Comparison of ENCODE assay signal across 8 cellular contexts in genomic region chr4:155666701-155667537, GRCh38. TPM values are rescaled to one million over a fixed set of nuclear protein-coding genes. Genes with fewer than 3 reads are reported as not detected.
DNase-seq lines count a peak whose midpoint lies in the region; ATAC-seq and TF ChIP-seq lines count a peak whose summit lies in the region.

A gene with protein sequence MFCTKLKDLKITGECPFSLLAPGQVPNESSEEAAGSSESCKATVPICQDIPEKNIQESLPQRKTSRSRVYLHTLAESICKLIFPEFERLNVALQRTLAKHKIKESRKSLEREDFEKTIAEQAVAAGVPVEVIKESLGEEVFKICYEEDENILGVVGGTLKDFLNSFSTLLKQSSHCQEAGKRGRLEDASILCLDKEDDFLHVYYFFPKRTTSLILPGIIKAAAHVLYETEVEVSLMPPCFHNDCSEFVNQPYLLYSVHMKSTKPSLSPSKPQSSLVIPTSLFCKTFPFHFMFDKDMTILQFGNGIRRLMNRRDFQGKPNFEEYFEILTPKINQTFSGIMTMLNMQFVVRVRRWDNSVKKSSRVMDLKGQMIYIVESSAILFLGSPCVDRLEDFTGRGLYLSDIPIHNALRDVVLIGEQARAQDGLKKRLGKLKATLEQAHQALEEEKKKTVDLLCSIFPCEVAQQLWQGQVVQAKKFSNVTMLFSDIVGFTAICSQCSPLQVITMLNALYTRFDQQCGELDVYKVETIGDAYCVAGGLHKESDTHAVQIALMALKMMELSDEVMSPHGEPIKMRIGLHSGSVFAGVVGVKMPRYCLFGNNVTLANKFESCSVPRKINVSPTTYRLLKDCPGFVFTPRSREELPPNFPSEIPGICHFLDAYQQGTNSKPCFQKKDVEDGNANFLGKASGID (plus strand): TSS chr4:155666848. CDS start chr4:155696868, 30,020 bp downstream.

- peak within 1 kb of the TSS; percentile 65 for H3K4me3 ChIP-seq in Jurkat, Clone E6-1 (ENCODE audit: low read length)

- peak; percentile 63 for ATAC-seq in GM21390 (IDR thresholded peaks at IDR 0.05; ENCODE audit: unreplicated experiment)

- no peak within 1 kb of the TSS for H3K27ac Mint-ChIP-seq in neural crest cell (ENCODE audit: unreplicated experiment)

- H3K36me3 Mint-ChIP-seq in neural crest cell (ENCODE audit: low read depth) = no peaks in the 10 kb centered on the region

- H3K4me3 Mint-ChIP-seq in neural crest cell = peak within 1 kb of the TSS; percentile 89

- H3K9me3 Mint-ChIP-seq in neural crest cell = no peaks in the 10 kb centered on the region

- peaks cover 82% of the 10 kb centered on the region for H3K27me3 Mint-ChIP-seq in neural crest cell (ENCODE audit: low read depth)

- peaks cover 9% of the 10 kb centered on the region for H3K4me1 Mint-ChIP-seq in neural crest cell

- TF ChIP-seq CTCF in neural crest cell (conservative IDR thresholded peaks at IDR 0.05) = no peak

- DNase-seq in ELR (ENCODE audit: low read depth) (peak; percentile 5), activated gamma-delta T cell (lab: John Stamatoyannopoulos, UW) (peak; percentile 4), glomerular visceral epithelial cell (ENCODE audit: extremely low spot score) (peak; percentile 36), neural crest cell (ENCODE audit: low read depth, low spot score) (peak; percentile 20), SKM-1 (lab: John Stamatoyannopoulos, UW; ENCODE audit: unreplicated experiment) (no peak), NCI-H2107 treated with DMSO at 0.1 percent for 48 hours (lab: John Stamatoyannopoulos, UW; ENCODE audit: unreplicated experiment) (no peak)
- peak; percentile 66 for DNase-seq in Jurkat, Clone E6-1 (ENCODE audit: low read depth, low spot score)

RNA-seq across cellular contexts. Expression of the gene that starts here (rescaled TPM):
- polyA plus RNA-seq in Jurkat, Clone E6-1 (2012; ENCODE audit: insufficient read depth, insufficient read length) = 4.5 TPM
- 0.44 and 0.75 TPM in 2 replicates for total RNA-seq in neural crest cell

Comparison
In these comparisons a context has a peak if more than half of its experiments do, and no peak if none do; other contexts are left out.
1. Peak in DNase-seq in neural crest cell; RNA of the gene not detected or under 1 TPM.
2. DNase-seq: peak in ELR (single experiment), Jurkat, Clone E6-1 (single experiment), activated gamma-delta T cell (single experiment) and glomerular visceral epithelial cell (single experiment); none in SKM-1 (single experiment) and NCI-H2107 treated with DMSO at 0.1 percent for 48 hours (single experiment).